8 cellular contexts compared by ENCODE assay signal in genomic region chr3:169218314-169218983, GRCh38.
A peak's percentile ranks its signal among the peaks of the same experiment; 100 is the strongest.
DNase-seq lines count a peak whose midpoint lies in the region; ATAC-seq lines count a peak whose summit lies in the region.

No MANE protein-coding gene starts in this region.

- peak; percentile 65 for DNase-seq in AG20443 (ENCODE audit: low spot score)
- DNase-seq in HS-5 (ENCODE audit: low read depth): peak; percentile 34
- DNase-seq in SW 1271 (lab: John Stamatoyannopoulos, UW): peak; percentile 68 to 86
- peak; percentile 33 for DNase-seq in left ventricle myocardium superior
- DNase-seq in stromal cell of bone marrow (ENCODE audit: low read depth): peak; percentile 59
- DNase-seq in activated CD4-positive, alpha-beta T cell treated with anti-CD3 and anti-CD28 coated beads, Interleukin-2, amount 50 U/mL, for 48 hours: no peak

- intact Hi-C loops in left ventricle myocardium superior (cut with micrococcal nuclease): no loop called here

- ATAC-seq in left ventricle myocardium superior (peak; percentile 63), GM21360 (IDR thresholded peaks at IDR 0.05; ENCODE audit: unreplicated experiment) (no peak), GM18520 (IDR thresholded peaks at IDR 0.05; ENCODE audit: unreplicated experiment) (no peak)

Comparison
In these comparisons a context has a peak if more than half of its experiments do, and no peak if none do; other contexts are left out.
1. DNase-seq: peak in AG20443 (single experiment), HS-5 (single experiment), SW 1271 (2 of 2), left ventricle myocardium superior (single experiment) and stromal cell of bone marrow (single experiment); none in activated CD4-positive, alpha-beta T cell treated with anti-CD3 and anti-CD28 coated beads, Interleukin-2, amount 50 U/mL, for 48 hours (0 of 2).